ENCODE assay signal across 26 cellular contexts in the genomic region with DNA sequence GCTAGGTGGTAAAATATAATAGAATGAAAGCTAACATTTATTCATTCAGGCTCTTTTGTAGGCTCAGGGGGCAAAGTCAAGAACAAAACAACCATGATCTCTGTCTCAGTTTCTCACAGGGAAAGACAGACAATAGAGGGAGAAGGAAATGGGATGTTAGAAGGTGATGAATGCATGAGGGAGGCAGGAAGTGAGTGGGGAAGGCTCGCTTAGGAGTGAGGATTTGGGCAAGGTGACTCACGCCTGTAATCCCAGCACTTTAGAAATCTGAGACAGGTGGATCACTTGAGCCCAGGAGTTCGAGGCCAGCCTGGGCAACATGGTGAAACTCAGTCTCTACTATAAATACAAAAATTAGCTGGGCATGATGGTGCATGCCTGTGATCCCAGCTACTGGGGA.
DNase-seq lines count a peak whose midpoint lies in the region; ATAC-seq and TF ChIP-seq lines count a peak whose summit lies in the region.
"Had no signal": no experiment of that assay in that cellular context is flagged by ENCODE, and none has a peak within 500 bp of the region (broad histone marks: within the 10 kb centered on the region; RNA-seq: fewer than 3 reads in every experiment).

No MANE protein-coding gene starts in this region.

- H3K4me3 Mint-ChIP-seq in Caco-2 (ENCODE audit: unreplicated experiment) (no peak overlapping the region), HFFc6 (peak overlapping the region; percentile 16; the same call in 1 of the 2 replicates)
- no peak overlapping the region for H3K4me3 Mint-ChIP-seq in T-helper 2 cell treated with Interferon-gamma antibody and Interleukin-4, amounts not matched to agents 5 μg/mL and 100 μg/mL, for 36 hours
- H3K4me3 Mint-ChIP-seq: activated naive CD4-positive, alpha-beta T cell treated with anti-CD3 and anti-CD28 coated beads, Interleukin-2, amount 10 ng/mL, durations not matched to agents 7 days and 5 days; naive thymus-derived CD8-positive, alpha-beta T cell had no signal

- ATAC-seq in GM21528 (IDR thresholded peaks at IDR 0.05; ENCODE audit: low FRiP score, unreplicated experiment) (no peak), omental fat pad (ENCODE audit: low FRiP score) (no peak), GM21423 (IDR thresholded peaks at IDR 0.05; ENCODE audit: unreplicated experiment) (no peak)
- ATAC-seq: left cardiac atrium; naive thymus-derived CD8-positive, alpha-beta T cell; pancreas; right cardiac atrium had no signal

- DNase-seq in Caco-2 (no peak), HFFc6 (no peak), SJSA1 (ENCODE audit: low read depth in 1 of 2, low spot score in 2 of 2) (no peak), fibroblast of mammary gland (ENCODE audit: low read depth) (peak; percentile 45), omental fat pad (ENCODE audit: low spot score) (no peak)
- DNase-seq in T-helper 2 cell treated with Interferon-gamma antibody and Interleukin-4, amounts not matched to agents 5 μg/mL and 100 μg/mL, for 36 hours (ENCODE audit: low spot score) = no peak
- DNase-seq: activated CD4-positive, alpha-beta T cell treated with anti-CD3 and anti-CD28 coated beads for 4 hours; activated naive CD4-positive, alpha-beta T cell treated with anti-CD3 and anti-CD28 coated beads, Interleukin-2, amount 10 ng/mL, durations not matched to agents 7 days and 5 days; activated T-cell treated with anti-CD3 and anti-CD28 coated beads, Interleukin-2, amount 50 U/mL, for 48 hours; effector CD4-positive, alpha-beta T cell; GF-D8; left cardiac atrium; naive thymus-derived CD8-positive, alpha-beta T cell; NCI-H1092 treated with DMSO at 0.1 percent for 48 hours; NCI-H2081; NCI-H446; pancreas; right cardiac atrium; stimulated activated CD4-positive, alpha-beta T cell treated with anti-CD3 and anti-CD28 coated beads, Interleukin-4, amount 100 ng/mL, for 24 hours; stimulated activated naive CD4-positive, alpha-beta T cell treated with Interleukin-2 at 50 U/mL for 16 hours had no signal

- H3K4me1 ChIP-seq in Caco-2 (no peaks in the 10 kb centered on the region), SJSA1 (replicated peaks) (peaks cover 84% of the 10 kb centered on the region)
- H3K4me1 ChIP-seq: pancreas had no signal

- H3K4me1 Mint-ChIP-seq in Caco-2 (ENCODE audit: low read depth, unreplicated experiment) (peaks cover 15% of the 10 kb centered on the region), HFFc6 (ENCODE audit: low read depth) (peaks cover 87% of the 10 kb centered on the region)
- no peaks in the 10 kb centered on the region for H3K4me1 Mint-ChIP-seq in T-helper 2 cell treated with Interferon-gamma antibody and Interleukin-4, amounts not matched to agents 5 μg/mL and 100 μg/mL, for 36 hours (ENCODE audit: low read depth)
- H3K4me1 Mint-ChIP-seq: activated naive CD4-positive, alpha-beta T cell treated with anti-CD3 and anti-CD28 coated beads, Interleukin-2, amount 10 ng/mL, durations not matched to agents 7 days and 5 days; naive thymus-derived CD8-positive, alpha-beta T cell had no signal

- H3K27ac Mint-ChIP-seq in Caco-2 (ENCODE audit: unreplicated experiment) (peak overlapping the region; percentile 64), HFFc6 (peak overlapping the region; percentile 73)
- H3K27ac Mint-ChIP-seq in T-helper 2 cell treated with Interferon-gamma antibody and Interleukin-4, amounts not matched to agents 5 μg/mL and 100 μg/mL, for 36 hours = no peak overlapping the region
- H3K27ac Mint-ChIP-seq: activated naive CD4-positive, alpha-beta T cell treated with anti-CD3 and anti-CD28 coated beads, Interleukin-2, amount 10 ng/mL, durations not matched to agents 7 days and 5 days; naive thymus-derived CD8-positive, alpha-beta T cell had no signal

- peak overlapping the region; percentile 39 for H3K27ac ChIP-seq in SJSA1
- H3K27ac ChIP-seq: C4-2B, KMS-11, pancreas, thoracic aorta, vagina had no signal

- H3K36me3 ChIP-seq in Caco-2 (ENCODE audit: control insufficient read depth, insufficient read depth, low read length) (no peaks in the 10 kb centered on the region), SJSA1 (peaks cover 61% of the 10 kb centered on the region)
- H3K36me3 ChIP-seq: pancreas, thoracic aorta, vagina had no signal

- CTCF ChIA-PET in Caco-2 (lab: Charles Lee) = interaction anchor here (0.5 kb wide), 1 partner anchor 1105 kb away, joined by 3 read pairs; no protein-coding TSS in a partner anchor

- peaks cover 6% of the 10 kb centered on the region for H3K36me3 Mint-ChIP-seq in Caco-2 (ENCODE audit: insufficient read depth, unreplicated experiment)
- H3K36me3 Mint-ChIP-seq in HFFc6 (ENCODE audit: low read depth) = peaks cover 30% of the 10 kb centered on the region
- no peaks in the 10 kb centered on the region for H3K36me3 Mint-ChIP-seq in T-helper 2 cell treated with Interferon-gamma antibody and Interleukin-4, amounts not matched to agents 5 μg/mL and 100 μg/mL, for 36 hours (ENCODE audit: low read depth)
- H3K36me3 Mint-ChIP-seq: activated naive CD4-positive, alpha-beta T cell treated with anti-CD3 and anti-CD28 coated beads, Interleukin-2, amount 10 ng/mL, durations not matched to agents 7 days and 5 days; naive thymus-derived CD8-positive, alpha-beta T cell had no signal

- TF ChIP-seq CTCF in Caco-2 (IDR thresholded peaks at IDR 0.05; ENCODE audit: insufficient read depth in 1 of 2, low read depth in 1 of 2, low read length in 1 of 2, severe bottlenecking in 1 of 2, unreplicated experiment in 1 of 2) (no peak), HFFc6 (IDR thresholded peaks at IDR 0.05) (no peak), fibroblast of mammary gland (conservative IDR thresholded peaks at IDR 0.05; ENCODE audit: control insufficient read depth, insufficient read depth, low read depth, low read length) (no peak), omental fat pad (IDR thresholded peaks at IDR 0.05) (no peak)

- H3K9me3 Mint-ChIP-seq in Caco-2 (ENCODE audit: unreplicated experiment) (no peaks in the 10 kb centered on the region), HFFc6 (no peaks in the 10 kb centered on the region)
- no peaks in the 10 kb centered on the region for H3K9me3 Mint-ChIP-seq in T-helper 2 cell treated with Interferon-gamma antibody and Interleukin-4, amounts not matched to agents 5 μg/mL and 100 μg/mL, for 36 hours
- H3K9me3 Mint-ChIP-seq: activated naive CD4-positive, alpha-beta T cell treated with anti-CD3 and anti-CD28 coated beads, Interleukin-2, amount 10 ng/mL, durations not matched to agents 7 days and 5 days; naive thymus-derived CD8-positive, alpha-beta T cell had no signal

- POLR2A ChIA-PET in Caco-2 (lab: Charles Lee) = no interaction called here

- H3K4me3 ChIP-seq in Caco-2 (ENCODE audit: low read depth, low read length) = no peak overlapping the region
- no peak overlapping the region for H3K4me3 ChIP-seq in SJSA1
- H3K4me3 ChIP-seq in fibroblast of mammary gland (ENCODE audit: control insufficient read depth, low read depth, low read length) = no peak overlapping the region
- H3K4me3 ChIP-seq: pancreas, thoracic aorta, vagina had no signal

- intact Hi-C loops in Caco-2 (cut with micrococcal nuclease; ENCODE audit: unreplicated experiment) = no loop called here

- H3K27me3 ChIP-seq in Caco-2 (replicated peaks; ENCODE audit: control insufficient read depth, insufficient read depth, low read length) = no peaks in the 10 kb centered on the region
- H3K27me3 ChIP-seq in SJSA1 (replicated peaks) = no peaks in the 10 kb centered on the region
- H3K27me3 ChIP-seq: pancreas, vagina had no signal

- no peaks in the 10 kb centered on the region for H3K9me3 ChIP-seq in Caco-2
- no peaks in the 10 kb centered on the region for H3K9me3 ChIP-seq in SJSA1 (replicated peaks)
- H3K9me3 ChIP-seq: pancreas, thoracic aorta, vagina had no signal

- no TSS peak for BruUV-seq in Caco-2 (replicated peaks; lab: Mats Ljungman, UMichigan)

- H3K27me3 Mint-ChIP-seq in Caco-2 (ENCODE audit: insufficient read depth, unreplicated experiment) = no peaks in the 10 kb centered on the region
- peaks cover 2% of the 10 kb centered on the region; the same call in 1 of the 2 replicates for H3K27me3 Mint-ChIP-seq in HFFc6 (ENCODE audit: insufficient read depth)
- peaks cover 2% of the 10 kb centered on the region for H3K27me3 Mint-ChIP-seq in T-helper 2 cell treated with Interferon-gamma antibody and Interleukin-4, amounts not matched to agents 5 μg/mL and 100 μg/mL, for 36 hours (ENCODE audit: low read depth)
